Comparison of ENCODE assay signal across 1 cellular context in genomic region chr3:27325419-27325818, GRCh38.
TF ChIP-seq lines count a peak whose summit lies in the region.

No MANE protein-coding gene starts in this region.

TF ChIP-seq in GM23338, 12 proteins besides CTCF, POLR2A, EP300 and RAD21 (continued from another document):
- TF ChIP-seq REST (IDR thresholded peaks at IDR 0.05; ENCODE audit: unreplicated experiment) = no peak
- TF ChIP-seq STAT1 (IDR thresholded peaks at IDR 0.05; ENCODE audit: unreplicated experiment) = no peak
- TF ChIP-seq JUNB (IDR thresholded peaks at IDR 0.05; ENCODE audit: unreplicated experiment) = no peak
- no peak for TF ChIP-seq ZNF462 (CRISPR knock-in tag; IDR thresholded peaks at IDR 0.05)
- TF ChIP-seq ETS1 (IDR thresholded peaks at IDR 0.05) = no peak
TF ChIP-seq in GM23338: peak in this region for 0.
